Comparison of ENCODE assay signal across 8 cellular contexts in the genomic region with DNA sequence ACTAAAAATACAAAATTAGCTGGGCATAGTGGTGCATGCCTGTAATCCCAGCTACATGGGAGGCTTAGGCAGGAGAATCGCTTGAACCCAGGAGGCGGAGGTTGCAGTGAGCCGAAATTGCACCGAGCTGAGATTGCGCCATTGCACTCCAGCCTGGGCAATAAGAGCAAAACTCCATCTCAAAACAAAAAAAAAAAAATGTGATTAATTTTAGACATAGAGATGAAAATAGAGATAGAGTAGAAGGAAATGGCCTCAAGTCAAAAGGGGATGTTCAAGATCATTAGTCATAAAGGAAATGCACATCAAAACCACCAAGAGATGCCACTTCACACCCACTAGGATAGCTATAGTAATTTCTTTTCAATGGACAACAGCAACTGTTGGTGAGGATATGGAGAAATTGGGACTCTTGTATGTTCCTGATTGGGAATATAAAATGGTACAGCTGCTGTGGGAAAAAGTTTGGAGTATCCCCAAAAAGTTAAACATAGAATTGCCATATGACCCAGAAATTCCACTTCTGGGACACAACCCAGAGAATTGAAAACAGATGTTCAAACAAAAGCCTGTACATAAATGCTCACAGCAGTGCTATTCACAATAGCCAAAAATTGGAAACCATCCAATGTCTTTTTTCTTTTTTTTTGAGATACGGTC. TPM values are rescaled to one million over a fixed set of nuclear protein-coding genes. Genes with fewer than 3 reads are reported as not detected.
DNase-seq lines count a peak whose midpoint lies in the region; ATAC-seq, FAIRE-seq and TF ChIP-seq lines count a peak whose summit lies in the region.

No MANE protein-coding gene starts in this region.

- TF ChIP-seq CTCF in choroid plexus epithelial cell (conservative IDR thresholded peaks at IDR 0.05; ENCODE audit: low read depth, low read length) (no peak), osteocyte (IDR thresholded peaks at IDR 0.05) (no peak)

- ATAC-seq in GM18505 (IDR thresholded peaks at IDR 0.05; ENCODE audit: unreplicated experiment), result peak; percentile 55

- H3K4me3 ChIP-seq in choroid plexus epithelial cell (ENCODE audit: low read depth, low read length), result no peak overlapping the region

- H3K4me1 Mint-ChIP-seq in osteocyte (ENCODE audit: unreplicated experiment), result peaks cover 55% of the 10 kb centered on the region

- no peaks in the 10 kb centered on the region for H3K9me3 Mint-ChIP-seq in osteocyte (ENCODE audit: unreplicated experiment)

- no peak for TF ChIP-seq POLR2A in GM18505 (IDR thresholded peaks at IDR 0.05; ENCODE audit: borderline replicate concordance, extremely low read depth, insufficient read depth, insufficient read length)

- DNase-seq in NCI-H2081 (lab: John Stamatoyannopoulos, UW), result peak; percentile 74 to 81
- peak; percentile 86 for DNase-seq in choroid plexus epithelial cell (ENCODE audit: low read depth)
- DNase-seq in osteocyte (ENCODE audit: extremely low spot score, unreplicated experiment), result no peak
- no peak for DNase-seq in NCI-H510A (lab: John Stamatoyannopoulos, UW)
- DNase-seq in NCI-H524 treated with DMSO at 0.1 percent for 48 hours (lab: John Stamatoyannopoulos, UW), result no peak
- no peak for DNase-seq in HTR-8/SVneo (ENCODE audit: insufficient read length, low spot score)
- DNase-seq in ACHN, result no peak

- H3K27ac Mint-ChIP-seq in osteocyte (ENCODE audit: unreplicated experiment), result peak overlapping the region; percentile 94

- peaks cover 17% of the 10 kb centered on the region for H3K36me3 Mint-ChIP-seq in osteocyte (ENCODE audit: unreplicated experiment)

- H3K27me3 Mint-ChIP-seq in osteocyte (ENCODE audit: unreplicated experiment), result no peaks in the 10 kb centered on the region

- in situ Hi-C loops in ACHN (cut with HindIII; ENCODE audit: low pct_ligation_motif_present, low pct_unique_long_range_greater_than_20kb, low sequenced_read_pairs), result no loop called here

- no peak overlapping the region for H3K4me3 Mint-ChIP-seq in osteocyte (ENCODE audit: unreplicated experiment)

- FAIRE-seq in HTR-8/SVneo (lab: Jason Lieb, UNC), result no peak

RNA-seq across cellular contexts. Expression of gene ABHD2, which starts 55.4 kb away (rescaled TPM):
- 85.7 and 92.2 TPM in 2 replicates for total RNA-seq in osteocyte

Comparison
In these comparisons a context has a peak if more than half of its experiments do, and no peak if none do; other contexts are left out.
1. DNase-seq: peak in NCI-H2081 (2 of 2) and choroid plexus epithelial cell (single experiment); none in osteocyte (single experiment), NCI-H510A (single experiment), NCI-H524 treated with DMSO at 0.1 percent for 48 hours (single experiment), HTR-8/SVneo (single experiment) and ACHN (single experiment).